ENCODE assay signal across 25 cellular contexts in the genomic region with DNA sequence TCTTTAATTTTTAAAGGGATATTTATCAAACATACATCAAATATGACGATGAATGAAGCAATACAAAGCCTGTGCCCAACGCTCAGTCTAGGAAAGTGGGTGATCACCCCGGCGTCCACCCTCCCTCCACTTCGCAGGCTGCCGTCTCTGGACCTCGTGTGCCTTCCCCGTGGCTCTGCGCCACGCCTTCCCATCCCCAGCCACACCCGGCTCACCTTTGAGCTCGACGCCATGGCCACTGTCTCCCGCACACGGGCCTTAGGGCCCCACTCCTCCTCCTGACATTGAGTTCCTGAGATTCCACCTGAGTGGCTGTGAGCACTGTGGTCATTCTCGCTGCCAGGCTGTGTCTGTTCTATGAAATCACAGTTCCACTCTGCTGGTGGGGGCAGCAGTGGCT. TPM values are rescaled to one million over a fixed set of nuclear protein-coding genes. Genes with fewer than 3 reads are reported as not detected.
A peak's percentile ranks its signal among the peaks of the same experiment; 100 is the strongest.
DNase-seq lines count a peak whose midpoint lies in the region; ATAC-seq, FAIRE-seq and TF ChIP-seq lines count a peak whose summit lies in the region.
"Had no signal": no experiment of that assay in that cellular context is flagged by ENCODE, and none has a peak within 500 bp of the region (broad histone marks: within the 10 kb centered on the region; RNA-seq: fewer than 3 reads in every experiment).

No MANE protein-coding gene starts in this region.

- H3F3A ChIP-seq in GM23338 (replicated peaks; ENCODE audit: low read depth) (no peaks in the 10 kb centered on the region), neural progenitor cell (ENCODE audit: low read depth) (peaks cover 8% of the 10 kb centered on the region)

- H3K36me3 ChIP-seq in GM23338 (ENCODE audit: insufficient read depth) (no peaks in the 10 kb centered on the region), neural progenitor cell (no peaks in the 10 kb centered on the region), small intestine (ENCODE audit: control insufficient read depth in 2 of 2, insufficient read depth in 2 of 2, low read length in 2 of 2) (no peaks in the 10 kb centered on the region)
- H3K36me3 ChIP-seq: BLaER1 treated with 17β-estradiol and CSF1 and Interleukin-3, amounts not matched to agents 10 nM and 100 nM had no signal

- H3K27me3 Mint-ChIP-seq in GM23338 (ENCODE audit: insufficient read depth, low read depth, poor library complexity) (peaks cover 12% of the 10 kb centered on the region), neural progenitor cell (ENCODE audit: insufficient read depth, low read depth) (peaks cover 18% of the 10 kb centered on the region)

- no peak overlapping the region for H3K4me2 ChIP-seq in GM23338
- H3K4me2 ChIP-seq in neural progenitor cell = no peak overlapping the region
- H3K4me2 ChIP-seq: A549; BLaER1 treated with 17β-estradiol and CSF1 and Interleukin-3, amounts not matched to agents 10 nM and 100 nM had no signal

- H3K9me3 ChIP-seq in neural progenitor cell (ENCODE audit: low read depth) = no peaks in the 10 kb centered on the region
- no peaks in the 10 kb centered on the region for H3K9me3 ChIP-seq in small intestine (ENCODE audit: control insufficient read depth, low read depth)
- H3K9me3 ChIP-seq: A549; BLaER1 treated with 17β-estradiol and CSF1 and Interleukin-3, amounts not matched to agents 10 nM and 100 nM; Caco-2 had no signal

- TF ChIP-seq CTCF in GM23338 (conservative IDR thresholded peaks at IDR 0.05; ENCODE audit: low read depth in 2 of 2) (no peak), neural progenitor cell (IDR thresholded peaks at IDR 0.05) (no peak)

- H2AFZ ChIP-seq in GM23338 (no peak overlapping the region), neural progenitor cell (replicated peaks) (no peak overlapping the region)

- no peak overlapping the region for H3K9ac ChIP-seq in neural progenitor cell
- H3K9ac ChIP-seq: BLaER1 treated with 17β-estradiol and CSF1 and Interleukin-3, amounts not matched to agents 10 nM and 100 nM had no signal

- WGBS in small intestine, 3 donors = 23 to 67% (median 48%) methylated on average over 16 of the region's 16 CpGs

- FAIRE-seq in small intestine (lab: Jason Lieb, UNC) = no peak
- FAIRE-seq: A549, D721Med, G401.6, GM12878, GM12892, GM18507 had no signal

- ATAC-seq in GM23338 (no peak), left colon (peak; percentile 39), GM19397 (IDR thresholded peaks at IDR 0.05; ENCODE audit: unreplicated experiment) (no peak)
- ATAC-seq: A549; CD8-positive, alpha-beta T cell; GM12878 had no signal

- H3K27ac Mint-ChIP-seq in GM23338 = peak overlapping the region; percentile 56; the same call in 1 of the 2 replicates
- H3K27ac Mint-ChIP-seq in neural progenitor cell = peak overlapping the region; percentile 63
- H3K27ac Mint-ChIP-seq: B cell; CD4-positive, alpha-beta T cell; CD8-positive, alpha-beta T cell had no signal

- H3K27ac ChIP-seq in GM23338 (ENCODE audit: low read depth) = no peak overlapping the region
- no peak overlapping the region for H3K27ac ChIP-seq in neural progenitor cell
- H3K27ac ChIP-seq in small intestine (ENCODE audit: low read depth in 1 of 2, low read length in 1 of 2) = no peak overlapping the region
- H3K27ac ChIP-seq: 22Rv1; A549; BLaER1 treated with 17β-estradiol and CSF1 and Interleukin-3, amounts not matched to agents 10 nM and 100 nM; C4-2B had no signal

- H3K4me3 Mint-ChIP-seq in GM23338 (no peak overlapping the region; the same call in 2 of the 3 replicates), neural progenitor cell (no peak overlapping the region)
- H3K4me3 Mint-ChIP-seq: B cell; CD4-positive, alpha-beta T cell; CD8-positive, alpha-beta T cell had no signal

- H3K4me1 ChIP-seq in GM23338 (ENCODE audit: insufficient read depth) = no peaks in the 10 kb centered on the region
- peaks cover 15% of the 10 kb centered on the region for H3K4me1 ChIP-seq in neural progenitor cell
- H3K4me1 ChIP-seq in small intestine (ENCODE audit: control insufficient read depth in 2 of 2, insufficient read depth in 1 of 2, low read depth in 1 of 2, low read length in 1 of 2) = no peaks in the 10 kb centered on the region

- H3K36me3 Mint-ChIP-seq in GM23338 (ENCODE audit: low read depth) (no peaks in the 10 kb centered on the region; the same call in 2 of the 3 replicates), neural progenitor cell (no peaks in the 10 kb centered on the region)
- H3K36me3 Mint-ChIP-seq: CD8-positive, alpha-beta T cell had no signal

- DNase-seq in GM23338 (ENCODE audit: low spot score) (no peak), left colon (no peak), neural progenitor cell (ENCODE audit: low spot score) (no peak), small intestine (peak; percentile 22), foreskin melanocyte (no peak), epidermal melanocyte (ENCODE audit: insufficient read length, low spot score) (no peak)
- no peak for DNase-seq in activated effector memory CD4-positive, alpha-beta T cell treated with anti-CD3 and anti-CD28 coated beads, Interleukin-2, amount 50 U/mL, for 16 hours
- DNase-seq: AML-193; Caco-2; Calu3; CD4-positive, alpha-beta T cell; DMS79 treated with DMSO at 0.1 percent for 48 hours had no signal

- H3K27me3 ChIP-seq in GM23338 (ENCODE audit: insufficient read depth) (no peaks in the 10 kb centered on the region), neural progenitor cell (peaks cover 37% of the 10 kb centered on the region), small intestine (ENCODE audit: control insufficient read depth in 2 of 2, insufficient read depth in 2 of 2, low read length in 2 of 2) (peaks cover 0 to 2% of the 10 kb centered on the region in 2 donors)

- H3K4me1 Mint-ChIP-seq in GM23338 = peaks cover 32% of the 10 kb centered on the region
- peaks cover 24% of the 10 kb centered on the region for H3K4me1 Mint-ChIP-seq in neural progenitor cell
- H3K4me1 Mint-ChIP-seq: B cell had no signal

- intact Hi-C loops in left colon (cut with DNase I, micrococcal nuclease) = no loop called here

- H3K9me2 ChIP-seq in GM23338 (ENCODE audit: insufficient read depth) = no peaks in the 10 kb centered on the region

- no peaks in the 10 kb centered on the region for H3K79me2 ChIP-seq in GM23338 (replicated peaks; ENCODE audit: insufficient read depth)
- H3K79me2 ChIP-seq in neural progenitor cell (ENCODE audit: low read depth) = no peaks in the 10 kb centered on the region

- H3K9me3 Mint-ChIP-seq in GM23338 (no peaks in the 10 kb centered on the region), neural progenitor cell (no peaks in the 10 kb centered on the region)
- H3K9me3 Mint-ChIP-seq: CD4-positive, alpha-beta T cell; CD8-positive, alpha-beta T cell had no signal

- H3K4me3 ChIP-seq in GM23338 (no peak overlapping the region), neural progenitor cell (no peak overlapping the region), small intestine (ENCODE audit: low read depth in 1 of 2, low read length in 2 of 2) (no peak overlapping the region)
- H3K4me3 ChIP-seq: A549; BLaER1 treated with 17β-estradiol and CSF1 and Interleukin-3, amounts not matched to agents 10 nM and 100 nM; GM12878 had no signal

- H4K20me1 ChIP-seq in GM23338 (replicated peaks; ENCODE audit: insufficient read depth) (no peaks in the 10 kb centered on the region; the same call in 1 of the 2 replicates), neural progenitor cell (ENCODE audit: low read depth) (no peaks in the 10 kb centered on the region)

TF ChIP-seq in GM23338, 12 proteins besides CTCF, POLR2A, EP300 and RAD21 (continues in another document):
- TF ChIP-seq JUNB (IDR thresholded peaks at IDR 0.05; ENCODE audit: unreplicated experiment) (no peak), ZNF331 (CRISPR knock-in tag; IDR thresholded peaks at IDR 0.05; ENCODE audit: low read depth) (no peak), ETS1 (IDR thresholded peaks at IDR 0.05) (no peak)

RNA-seq across cellular contexts. Expression of gene GALNT9, which starts 56.7 kb away (rescaled TPM):
- 2.5 TPM in 2 replicates for total RNA-seq in GM23338 (2014; rRNA removed; shearing (Covaris generic))
- 0.81 and 0.90 TPM in 2 replicates for polyA plus RNA-seq in GM23338 (2016; fragmentation: Nextera tagmentation; extraction: Ambion mirVana)
- under 1 TPM in 1 of 2 donors, not detected in 1; 0.39 TPM for total RNA-seq in left colon
- 0.34 TPM in 1 of 2 replicates, not detected in the other for total RNA-seq in neural progenitor cell (ENCODE audit: low replicate concordance)
- under 1 TPM in 1 of 3 donors, not detected in 2; 0.79 TPM for polyA plus RNA-seq in small intestine
- total RNA-seq: CD4-positive, alpha-beta T cell; CD8-positive, alpha-beta T cell; GM12878 had no signal
- polyA plus RNA-seq: BJ had no signal
